Comparison of ENCODE assay signal across 16 cellular contexts in genomic region chr6:118240878-118241528, GRCh38.
A peak's percentile ranks its signal among the peaks of the same experiment; 100 is the strongest.
DNase-seq lines count a peak whose midpoint lies in the region; ATAC-seq and TF ChIP-seq lines count a peak whose summit lies in the region.
"Had no signal": no experiment of that assay in that cellular context is flagged by ENCODE, and none has a peak within 500 bp of the region (broad histone marks: within the 10 kb centered on the region; RNA-seq: fewer than 3 reads in every experiment).

No MANE protein-coding gene starts in this region.

- H3K79me2 ChIP-seq in smooth muscle cell (ENCODE audit: low read depth): no peaks in the 10 kb centered on the region

- H3K4me1 ChIP-seq in foreskin keratinocyte (no peaks in the 10 kb centered on the region), smooth muscle cell (ENCODE audit: low read depth) (no peaks in the 10 kb centered on the region), vagina (no peaks in the 10 kb centered on the region)
- H3K4me1 ChIP-seq: heart left ventricle, left lung, suprapubic skin had no signal

- in situ Hi-C loops in KBM-7 (cut with MboI; ENCODE audit: low pct_unique_long_range_greater_than_20kb, low sequenced_read_pairs): no loop called here

- H3K9me3 ChIP-seq in smooth muscle cell (replicated peaks; ENCODE audit: low read depth) (no peaks in the 10 kb centered on the region), vagina (no peaks in the 10 kb centered on the region)
- H3K9me3 ChIP-seq: heart left ventricle, left lung, suprapubic skin had no signal

- DNase-seq in RPMI8226 (peak; percentile 38), foreskin keratinocyte (no peak), KBM-7 (no peak), smooth muscle cell (lab: John Stamatoyannopoulos, UW; ENCODE audit: unreplicated experiment) (no peak), vagina (ENCODE audit: extremely low spot score in 2 of 2) (no peak)
- DNase-seq: activated naive CD4-positive, alpha-beta T cell treated with anti-CD3 and anti-CD28 coated beads, Interleukin-2, amount 10 ng/mL, durations not matched to agents 7 days and 5 days; heart left ventricle; left lung; NCI-H446; T1000 had no signal

- intact Hi-C loops in vagina (cut with DNase I): no loop called here

- no peaks in the 10 kb centered on the region for H4K20me1 ChIP-seq in smooth muscle cell (ENCODE audit: low read depth)

- H3K4me2 ChIP-seq in smooth muscle cell: no peak overlapping the region

- TF ChIP-seq CTCF in foreskin keratinocyte (conservative IDR thresholded peaks at IDR 0.05): no peak
- no peak for TF ChIP-seq CTCF in smooth muscle cell (IDR thresholded peaks at IDR 0.05; ENCODE audit: borderline replicate concordance, insufficient read depth, poor library complexity, severe bottlenecking)
- no peak for TF ChIP-seq CTCF in vagina (IDR thresholded peaks at IDR 0.05)

- 86% methylated on average over 1 of the region's 1 CpG for WGBS in smooth muscle cell (ENCODE audit: low lambda C conversion rate)

- H3K36me3 ChIP-seq in smooth muscle cell (ENCODE audit: low read depth) (no peaks in the 10 kb centered on the region), vagina (no peaks in the 10 kb centered on the region)
- H3K36me3 ChIP-seq: heart left ventricle, left lung, suprapubic skin had no signal

- no peak overlapping the region for H3K27ac ChIP-seq in foreskin keratinocyte
- no peak overlapping the region for H3K27ac ChIP-seq in smooth muscle cell (ENCODE audit: low read depth)
- H3K27ac ChIP-seq in vagina: no peak overlapping the region
- H3K27ac ChIP-seq: heart left ventricle, left lung, RWPE1, suprapubic skin had no signal

- no peaks in the 10 kb centered on the region for H3F3A ChIP-seq in smooth muscle cell (ENCODE audit: low read depth)

- TF ChIP-seq POLR2A in vagina (IDR thresholded peaks at IDR 0.05): no peak

- no peak overlapping the region for H3K9ac ChIP-seq in smooth muscle cell (ENCODE audit: low read depth)

- H3K27me3 ChIP-seq in foreskin keratinocyte: no peaks in the 10 kb centered on the region
- H3K27me3 ChIP-seq in smooth muscle cell (ENCODE audit: low read depth): no peaks in the 10 kb centered on the region
- H3K27me3 ChIP-seq in vagina: no peaks in the 10 kb centered on the region
- H3K27me3 ChIP-seq: heart left ventricle, left lung, suprapubic skin had no signal

- H2AFZ ChIP-seq in smooth muscle cell (ENCODE audit: low read depth): no peak overlapping the region

- ATAC-seq in GM18909 (IDR thresholded peaks at IDR 0.05; ENCODE audit: poor library complexity, unreplicated experiment) (peak; percentile 85), GM21576 (IDR thresholded peaks at IDR 0.05; ENCODE audit: unreplicated experiment) (peak; percentile 86), HG03135 (IDR thresholded peaks at IDR 0.05; ENCODE audit: unreplicated experiment) (peak; percentile 79), foreskin keratinocyte (no peak)
- ATAC-seq: heart left ventricle, left lung, sciatic nerve had no signal

- H3K4me3 ChIP-seq in smooth muscle cell: no peak overlapping the region
- H3K4me3 ChIP-seq in vagina: no peak overlapping the region
- H3K4me3 ChIP-seq: heart left ventricle, left lung, suprapubic skin had no signal
